8 cellular contexts compared by ENCODE assay signal in genomic region chr10:96513686-96514551, GRCh38. TPM values are rescaled to one million over a fixed set of nuclear protein-coding genes. Genes with fewer than 3 reads are reported as not detected.
DNase-seq lines count a peak whose midpoint lies in the region; ATAC-seq lines count a peak whose summit lies in the region.

Gene TLL2 (minus strand): TSS chr10:96513926. CDS start chr10:96513685, 241 bp downstream.

- H3K9me3 Mint-ChIP-seq in activated CD4-positive, alpha-beta memory T cell treated with anti-CD3 and anti-CD28 coated beads, Interleukin-2, amount 10 ng/mL, durations not matched to agents 7 days and 5 days: no peaks in the 10 kb centered on the region
- no peaks in the 10 kb centered on the region for H3K9me3 Mint-ChIP-seq in effector memory CD8-positive, alpha-beta T cell
- H3K9me3 Mint-ChIP-seq in memory B cell: no peaks in the 10 kb centered on the region

- H3K36me3 Mint-ChIP-seq in activated CD4-positive, alpha-beta memory T cell treated with anti-CD3 and anti-CD28 coated beads, Interleukin-2, amount 10 ng/mL, durations not matched to agents 7 days and 5 days (ENCODE audit: low read depth): no peaks in the 10 kb centered on the region
- no peaks in the 10 kb centered on the region for H3K36me3 Mint-ChIP-seq in effector memory CD8-positive, alpha-beta T cell (ENCODE audit: insufficient read depth)
- no peaks in the 10 kb centered on the region for H3K36me3 Mint-ChIP-seq in memory B cell

- H3K27me3 Mint-ChIP-seq in activated CD4-positive, alpha-beta memory T cell treated with anti-CD3 and anti-CD28 coated beads, Interleukin-2, amount 10 ng/mL, durations not matched to agents 7 days and 5 days: peaks cover 46% of the 10 kb centered on the region
- peaks cover 16 to 35% of the 10 kb centered on the region in 2 donors for H3K27me3 Mint-ChIP-seq in effector memory CD8-positive, alpha-beta T cell
- H3K27me3 Mint-ChIP-seq in memory B cell: no peaks in the 10 kb centered on the region

- peaks cover 12% of the 10 kb centered on the region for H3K4me1 Mint-ChIP-seq in activated CD4-positive, alpha-beta memory T cell treated with anti-CD3 and anti-CD28 coated beads, Interleukin-2, amount 10 ng/mL, durations not matched to agents 7 days and 5 days
- peaks cover 13 to 21% of the 10 kb centered on the region in 2 donors for H3K4me1 Mint-ChIP-seq in effector memory CD8-positive, alpha-beta T cell (ENCODE audit: low read depth in 2 of 2)
- peaks cover 16% of the 10 kb centered on the region for H3K4me1 Mint-ChIP-seq in memory B cell

- POLR2A ChIA-PET in activated CD4-positive, alpha-beta memory T cell treated with anti-CD3 and anti-CD28 coated beads, Interleukin-2, amount 10 ng/mL, durations not matched to agents 7 days and 5 days (lab: Charles Lee): interaction anchor here (0.9 kb wide), 1 partner anchor 8 kb away, joined by 3 read pairs; no protein-coding TSS in a partner anchor

- peak within 1 kb of the TSS; percentile 49 for H3K4me3 Mint-ChIP-seq in activated CD4-positive, alpha-beta memory T cell treated with anti-CD3 and anti-CD28 coated beads, Interleukin-2, amount 10 ng/mL, durations not matched to agents 7 days and 5 days
- peak within 1 kb of the TSS; percentile 77 to 81 for H3K4me3 Mint-ChIP-seq in effector memory CD8-positive, alpha-beta T cell
- peak within 1 kb of the TSS; percentile 86 for H3K4me3 Mint-ChIP-seq in memory B cell

- CTCF ChIA-PET in activated CD4-positive, alpha-beta memory T cell treated with anti-CD3 and anti-CD28 coated beads, Interleukin-2, amount 10 ng/mL, durations not matched to agents 7 days and 5 days (lab: Charles Lee): interaction anchor here (0.8 to 2.9 kb wide), 15 partner anchors 9 to 551 kb away, joined by 3 to 13 read pairs (median 3); no protein-coding TSS in a partner anchor

- peak; percentile 22 for DNase-seq in COLO829 (ENCODE audit: low spot score)
- DNase-seq in NCI-H748 treated with DMSO at 0.1 percent for 48 hours (lab: John Stamatoyannopoulos, UW): peak; percentile 70
- peak; percentile 67 for DNase-seq in activated CD4-positive, alpha-beta memory T cell treated with anti-CD3 and anti-CD28 coated beads, Interleukin-2, amount 10 ng/mL, durations not matched to agents 7 days and 5 days
- DNase-seq in effector memory CD8-positive, alpha-beta T cell: peak; percentile 31 to 43 (median 42)
- DNase-seq in memory B cell (ENCODE audit: low spot score in 2 of 2): peak; percentile 38 to 54
- peak; percentile 16 for DNase-seq in stimulated activated CD8-positive, alpha-beta memory T cell treated with anti-CD3 and anti-CD28 coated beads, Interleukin-15, amount 100 ng/mL, for 24 hours (ENCODE audit: low read depth)

- ATAC-seq in GM19438 (IDR thresholded peaks at IDR 0.05; ENCODE audit: low read depth, unreplicated experiment) (peak; percentile 73), HG03521 (IDR thresholded peaks at IDR 0.05; ENCODE audit: unreplicated experiment) (peak; percentile 80), memory B cell (ENCODE audit: low read depth) (peak; percentile 69)
- ATAC-seq in effector memory CD8-positive, alpha-beta T cell (replicated peaks): peak; percentile 71

- H3K27ac Mint-ChIP-seq in activated CD4-positive, alpha-beta memory T cell treated with anti-CD3 and anti-CD28 coated beads, Interleukin-2, amount 10 ng/mL, durations not matched to agents 7 days and 5 days: no peak within 1 kb of the TSS
- no peak within 1 kb of the TSS for H3K27ac Mint-ChIP-seq in effector memory CD8-positive, alpha-beta T cell
- H3K27ac Mint-ChIP-seq in memory B cell: peak within 1 kb of the TSS; percentile 41

RNA-seq across cellular contexts. Expression of gene TLL2, which starts in this region (rescaled TPM):
- not detected for total RNA-seq in activated CD4-positive, alpha-beta memory T cell treated with anti-CD3 and anti-CD28 coated beads, Interleukin-2, amount 10 ng/mL, durations not matched to agents 7 days and 5 days

Comparison
In these comparisons a context has a peak if more than half of its experiments do, and no peak if none do; other contexts are left out.
1. Peak in every context shown above with its lines: DNase-seq and ATAC-seq.
2. Peak in DNase-seq in activated CD4-positive, alpha-beta memory T cell treated with anti-CD3 and anti-CD28 coated beads, Interleukin-2, amount 10 ng/mL, durations not matched to agents 7 days and 5 days; RNA of the gene not detected or under 1 TPM.
3. DNase-seq: peak in every context shown above with its lines; median percentile 70 in NCI-H748 treated with DMSO at 0.1 percent for 48 hours; 67 in activated CD4-positive, alpha-beta memory T cell treated with anti-CD3 and anti-CD28 coated beads, Interleukin-2, amount 10 ng/mL, durations not matched to agents 7 days and 5 days; 46 in memory B cell; 42 in effector memory CD8-positive, alpha-beta T cell; 22 in COLO829; 16 in stimulated activated CD8-positive, alpha-beta memory T cell treated with anti-CD3 and anti-CD28 coated beads, Interleukin-15, amount 100 ng/mL, for 24 hours.